In genomic region chr6:42726485-42727083, GRCh38 we compare ENCODE assay signal across 8 cellular contexts. TPM values are rescaled to one million over a fixed set of nuclear protein-coding genes. Genes with fewer than 3 reads are reported as not detected.
DNase-seq lines count a peak whose midpoint lies in the region; ATAC-seq, FAIRE-seq and TF ChIP-seq lines count a peak whose summit lies in the region.

No MANE protein-coding gene starts in this region.

- no peaks in the 10 kb centered on the region for H3K36me3 ChIP-seq in MM.1S (replicated peaks; ENCODE audit: insufficient read depth, low read length)

- FAIRE-seq in frontal cortex (lab: Jason Lieb, UNC), result no peak

- 0 out of 2 replicates have a peak, but pooled peaks cover 3% of the 10 kb centered on the region for H3F3A ChIP-seq in MM.1S (ENCODE audit: insufficient read depth, low read length)

- peak; percentile 88 for ATAC-seq in GM21619 (IDR thresholded peaks at IDR 0.05; ENCODE audit: unreplicated experiment)

- peak overlapping the region; percentile 55 for H3K4me3 ChIP-seq in MM.1S (ENCODE audit: low read length)

- peak overlapping the region; percentile 43; the same call in 1 of the 2 replicates for H3K27ac ChIP-seq in MM.1S (ENCODE audit: low read length)

- H2AFZ ChIP-seq in MM.1S (ENCODE audit: low read length), result peak overlapping the region; percentile 87

- peak; percentile 81 for DNase-seq in D341Med (ENCODE audit: low spot score)
- peak; percentile 85 for DNase-seq in MM.1S
- DNase-seq in SIG-M5 treated with dmso at 0.1 percent for 504 hours (lab: John Stamatoyannopoulos, UW; ENCODE audit: unreplicated experiment), result peak; percentile 93
- peak in 3 of 4 experiments; percentile 10 to 57 (median 35) for DNase-seq in activated naive CD4-positive, alpha-beta T cell (lab: John Stamatoyannopoulos, UW)
- DNase-seq in frontal cortex (ENCODE audit: low spot score in 2 of 2), result peak; percentile 78 to 86
- DNase-seq in nucleus accumbens (lab: John Stamatoyannopoulos, UW), result peak in 50 of 56 donors; percentile 3 to 85 (median 44)
- DNase-seq in superior temporal gyrus (ENCODE audit: extremely low spot score), result peak; percentile 94

- H3K79me2 ChIP-seq in MM.1S (ENCODE audit: low read length), result no peaks in the 10 kb centered on the region

- H4K20me1 ChIP-seq in MM.1S (ENCODE audit: insufficient read depth, low read length), result no peaks in the 10 kb centered on the region

- peak; percentile 90 for TF ChIP-seq CTCF in MM.1S (IDR thresholded peaks at IDR 0.05; ENCODE audit: low read length)

- H3K9me3 ChIP-seq in MM.1S (replicated peaks; ENCODE audit: insufficient read depth, low read length), result no peaks in the 10 kb centered on the region

- H3K4me2 ChIP-seq in MM.1S (ENCODE audit: low read depth, low read length), result peak overlapping the region; percentile 90

- H3K4me1 ChIP-seq in MM.1S (ENCODE audit: low read length), result peaks cover 10% of the 10 kb centered on the region

- H3K9me2 ChIP-seq in MM.1S (replicated peaks; ENCODE audit: insufficient read depth, low read length), result no peaks in the 10 kb centered on the region

- no peaks in the 10 kb centered on the region for H3K27me3 ChIP-seq in MM.1S (replicated peaks; ENCODE audit: insufficient read depth, low read length)

- peak overlapping the region; percentile 29 for H3K9ac ChIP-seq in MM.1S (ENCODE audit: low read length)

RNA-seq across cellular contexts. Expression of gene PRPH2, which starts 4.2 kb away (rescaled TPM):
- total RNA-seq in frontal cortex, result 6.1 TPM

RNA-seq across cellular contexts. Expression of gene TBCC, which starts 19.3 kb away (rescaled TPM):
- total RNA-seq in frontal cortex, result 79.1 TPM

RNA-seq across cellular contexts. Expression of gene BICRAL, which starts 55.3 kb away (rescaled TPM):
- 23.2 TPM for total RNA-seq in frontal cortex

Comparison
In these comparisons a context has a peak if more than half of its experiments do, and no peak if none do; other contexts are left out.
1. Peak in every context shown above with its lines: DNase-seq, ATAC-seq, H3K4me3 ChIP-seq and H3K27ac ChIP-seq.
2. DNase-seq: peak in every context shown above with its lines; median percentile 94 in superior temporal gyrus; 93 in SIG-M5 treated with dmso at 0.1 percent for 504 hours; 85 in MM.1S; 82 in frontal cortex; 81 in D341Med; 44 in nucleus accumbens; 35 in activated naive CD4-positive, alpha-beta T cell.